Comparison of ENCODE assay signal across 8 cellular contexts in the genomic region with DNA sequence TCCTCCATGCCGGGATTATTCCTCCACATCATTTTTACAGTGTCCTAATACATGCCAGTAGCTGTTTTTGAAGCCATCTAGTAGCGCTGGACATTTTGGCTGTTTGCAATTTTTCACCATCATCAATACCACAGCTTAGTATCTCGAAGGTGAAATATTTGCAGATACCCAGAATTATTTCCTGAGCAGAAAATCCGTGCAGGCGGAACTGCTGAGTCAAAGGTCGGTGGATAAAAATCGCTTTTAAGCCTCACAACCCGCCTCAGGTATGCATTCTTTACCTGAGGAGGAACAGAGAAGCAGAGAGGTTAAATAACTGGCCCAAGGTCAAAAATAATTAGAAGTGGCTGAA. TPM values are rescaled to one million over a fixed set of nuclear protein-coding genes. Genes with fewer than 3 reads are reported as not detected.
A peak's percentile ranks its signal among the peaks of the same experiment; 100 is the strongest.
DNase-seq lines count a peak whose midpoint lies in the region; ATAC-seq and TF ChIP-seq lines count a peak whose summit lies in the region.

No MANE protein-coding gene starts in this region.

- WGBS in mammary epithelial cell (ENCODE audit: low coverage, missing lambda C conversion rate) = 5% methylated on average over 8 of the region's 8 CpGs

- no peaks in the 10 kb centered on the region for H3K9me3 ChIP-seq in DOHH2 (ENCODE audit: control insufficient read depth, insufficient read depth, low read length)
- no peaks in the 10 kb centered on the region for H3K9me3 ChIP-seq in mammary epithelial cell (replicated peaks; ENCODE audit: insufficient read depth, low read length)
- H3K9me3 ChIP-seq in mucosa of rectum (ENCODE audit: control insufficient read depth in 2 of 2, low read length in 2 of 2) = no peaks in the 10 kb centered on the region

- H3K9me2 ChIP-seq in DOHH2 (replicated peaks; ENCODE audit: control insufficient read depth, low read length) = no peaks in the 10 kb centered on the region

- DNase-seq in Jurkat, Clone E6-1 (ENCODE audit: low read depth, low spot score) = no peak
- DNase-seq in mammary epithelial cell = no peak
- DNase-seq in GOT3 (lab: John Stamatoyannopoulos, UW) = no peak
- no peak for DNase-seq in 8988T

- ATAC-seq in HG03159 (IDR thresholded peaks at IDR 0.05; ENCODE audit: unreplicated experiment) (no peak), HG03432 (IDR thresholded peaks at IDR 0.05; ENCODE audit: unreplicated experiment) (no peak)

- H3K4me1 ChIP-seq in DOHH2 (ENCODE audit: control insufficient read depth, low read length) (peaks cover 23% of the 10 kb centered on the region), mammary epithelial cell (ENCODE audit: insufficient read depth, low read length) (peaks cover 17% of the 10 kb centered on the region), mucosa of rectum (ENCODE audit: control insufficient read depth in 2 of 2, insufficient read depth in 2 of 2, low read length in 2 of 2) (peaks cover 14 to 20% of the 10 kb centered on the region in 2 donors)

- H3K9ac ChIP-seq in mammary epithelial cell (ENCODE audit: insufficient read depth, low read length) = peak overlapping the region; percentile 86
- H3K9ac ChIP-seq in mucosa of rectum (ENCODE audit: low read depth in 1 of 2, low read length in 2 of 2) = peak overlapping the region; percentile 76 to 85

- H3K27me3 ChIP-seq in DOHH2 (ENCODE audit: control insufficient read depth, low read length) (no peaks in the 10 kb centered on the region), mammary epithelial cell (ENCODE audit: insufficient read depth, low read length) (no peaks in the 10 kb centered on the region), mucosa of rectum (ENCODE audit: control insufficient read depth in 2 of 2, insufficient read depth in 2 of 2, low read length in 2 of 2) (no peaks in the 10 kb centered on the region)

- intact Hi-C loops in mammary epithelial cell (cut with micrococcal nuclease) = loop anchor here (1.0 to 5.0 kb wide), 2 partner anchors 28 to 47 kb away; no protein-coding TSS in a partner anchor

- BruUV-seq in mammary epithelial cell (replicated peaks; lab: Mats Ljungman, UMichigan) = TSS peak; percentile 83

- H3K36me3 ChIP-seq in DOHH2 (ENCODE audit: control insufficient read depth, low read length) (peaks cover 32% of the 10 kb centered on the region), mammary epithelial cell (ENCODE audit: insufficient read depth, low read length) (peaks cover 7% of the 10 kb centered on the region), mucosa of rectum (ENCODE audit: control insufficient read depth in 2 of 2, insufficient read depth in 2 of 2, low read length in 2 of 2) (peaks cover 6 to 13% of the 10 kb centered on the region in 2 donors)

- CTCF ChIA-PET in mammary epithelial cell (lab: Charles Lee; ENCODE audit: low non-redundant PET) = no interaction called here

- H3K4me2 ChIP-seq in DOHH2 (ENCODE audit: low read length) = peak overlapping the region; percentile 84
- H3K4me2 ChIP-seq in mammary epithelial cell (ENCODE audit: insufficient read depth, low read depth, low read length) = peak overlapping the region; percentile 93

- TF ChIP-seq CTCF in DOHH2 (IDR thresholded peaks at IDR 0.05; ENCODE audit: low read depth, low read length, poor library complexity, severe bottlenecking) (no peak), mammary epithelial cell (conservative IDR thresholded peaks at IDR 0.05 in 1 of 2, IDR thresholded peaks at IDR 0.05 in 1 of 2; ENCODE audit: extremely low read depth in 1 of 2, insufficient read depth in 1 of 2, low read depth in 1 of 2, low read length in 2 of 2) (no peak)

- in situ Hi-C loops in mammary epithelial cell (cut with MboI; ENCODE audit: low sequenced_read_pairs in 2 of 2) = no loop called here

- peak overlapping the region; percentile 77 for H3K4me3 ChIP-seq in DOHH2 (ENCODE audit: low read length)
- peak overlapping the region; percentile 82 for H3K4me3 ChIP-seq in Jurkat, Clone E6-1 (ENCODE audit: low read length)
- peak overlapping the region; percentile 85 to 93 (median 89) for H3K4me3 ChIP-seq in mammary epithelial cell (replicated peaks in 1 of 3; ENCODE audit: insufficient read depth in 1 of 3, low read depth in 2 of 3, low read length in 3 of 3)
- H3K4me3 ChIP-seq in mucosa of rectum (ENCODE audit: low read length in 2 of 2) = peak overlapping the region; percentile 88 to 90

- peak overlapping the region; percentile 96 for H2AFZ ChIP-seq in mammary epithelial cell (ENCODE audit: low read depth, low read length)

- H3K79me2 ChIP-seq in DOHH2 (ENCODE audit: control insufficient read depth, low read length) (peaks cover 52% of the 10 kb centered on the region), mammary epithelial cell (ENCODE audit: insufficient read depth, low read length) (peaks cover 52% of the 10 kb centered on the region)

- H3F3A ChIP-seq in DOHH2 (ENCODE audit: control insufficient read depth, insufficient read depth) = 0 out of 2 replicates have a peak, but pooled peaks cover 4% of the 10 kb centered on the region

- H3K27ac ChIP-seq in DOHH2 (ENCODE audit: low read depth, low read length) (peak overlapping the region; percentile 76), mammary epithelial cell (ENCODE audit: insufficient read depth, low read depth, low read length) (peak overlapping the region; percentile 81), mucosa of rectum (ENCODE audit: low read depth in 2 of 2, low read length in 2 of 2) (peak overlapping the region; percentile 90 to 93)

- peaks cover 10% of the 10 kb centered on the region; the same call in 1 of the 2 replicates for H4K20me1 ChIP-seq in DOHH2 (ENCODE audit: control insufficient read depth, insufficient read depth, low read depth, low read length)
- no peaks in the 10 kb centered on the region for H4K20me1 ChIP-seq in mammary epithelial cell (ENCODE audit: insufficient read depth, low read length)

- dilution Hi-C loops in mammary epithelial cell (cut with HindIII; ENCODE audit: low sequenced_read_pairs) = no loop called here

RNA-seq across cellular contexts. Expression of a gene that starts 0.6 kb away (rescaled TPM):
- 16.4 TPM for polyA plus RNA-seq in Jurkat, Clone E6-1 (2012; ENCODE audit: insufficient read depth, insufficient read length)
- total RNA-seq in mammary epithelial cell = 10 to 100 TPM; 21.3 to 36.9 TPM
- 22.3 TPM for polyA plus RNA-seq in mammary epithelial cell
- 45.5 TPM for polyA minus RNA-seq in mammary epithelial cell
